Comparison of ENCODE assay signal across 23 cellular contexts in the genomic region with DNA sequence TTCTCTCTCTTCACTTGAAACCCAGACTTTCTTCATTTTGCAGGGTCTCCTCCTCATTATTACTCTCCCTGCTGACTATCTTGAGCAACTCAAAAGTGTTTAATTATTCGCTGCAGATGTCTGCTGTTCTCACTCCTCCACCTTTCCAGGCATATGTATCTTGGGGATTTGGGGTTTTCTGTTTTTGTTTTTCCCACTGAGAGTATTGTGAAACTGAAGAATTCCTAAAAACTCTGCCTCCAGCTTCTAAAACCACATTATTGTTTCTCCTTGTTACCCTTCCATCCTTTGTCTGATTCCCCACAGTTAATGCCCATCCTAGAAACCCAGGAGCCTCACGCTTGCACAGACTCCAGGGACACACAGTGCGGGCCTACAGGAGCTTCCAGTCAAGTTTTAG. TPM values are rescaled to one million over a fixed set of nuclear protein-coding genes. Genes with fewer than 3 reads are reported as not detected.
"Had no signal": no experiment of that assay in that cellular context is flagged by ENCODE, and none has a peak within 500 bp of the region (broad histone marks: within the 10 kb centered on the region; RNA-seq: fewer than 3 reads in every experiment).

No MANE protein-coding gene starts in this region.

- H3K27ac Mint-ChIP-seq: activated CD4-positive, alpha-beta memory T cell treated with anti-CD3 and anti-CD28 coated beads for 36 hours; activated CD4-positive, alpha-beta T cell treated with anti-CD3 and anti-CD28 coated beads, Interleukin-2, amount 10 ng/mL, durations not matched to agents 7 days and 5 days; IgD-negative memory B cell; T-helper 17 cell had no signal

- H3K9me3 Mint-ChIP-seq: activated CD4-positive, alpha-beta memory T cell treated with anti-CD3 and anti-CD28 coated beads for 36 hours; activated CD4-positive, alpha-beta T cell treated with anti-CD3 and anti-CD28 coated beads, Interleukin-2, amount 10 ng/mL, durations not matched to agents 7 days and 5 days; activated T-cell treated with anti-CD3 and anti-CD28 coated beads, Interleukin-2, amount 50 U/mL, for 4 hours had no signal

- H3K4me3 Mint-ChIP-seq: activated CD4-positive, alpha-beta memory T cell treated with anti-CD3 and anti-CD28 coated beads for 36 hours; activated CD4-positive, alpha-beta T cell treated with anti-CD3 and anti-CD28 coated beads, Interleukin-2, amount 10 ng/mL, durations not matched to agents 7 days and 5 days; activated T-cell treated with anti-CD3 and anti-CD28 coated beads, Interleukin-2, amount 50 U/mL, for 4 hours; IgD-negative memory B cell; T-helper 17 cell had no signal

- H3K27ac ChIP-seq: brain microvascular endothelial cell had no signal

- H3K36me3 ChIP-seq: brain microvascular endothelial cell had no signal

- H3K4me1 Mint-ChIP-seq: activated CD4-positive, alpha-beta T cell treated with anti-CD3 and anti-CD28 coated beads, Interleukin-2, amount 10 ng/mL, durations not matched to agents 7 days and 5 days; IgD-negative memory B cell; T-helper 17 cell had no signal

- ATAC-seq: activated T-cell treated with anti-CD3 and anti-CD28 coated beads, Interleukin-2, amount 50 U/mL, for 4 hours; T-helper 17 cell had no signal

- H3K36me3 Mint-ChIP-seq: activated CD4-positive, alpha-beta memory T cell treated with anti-CD3 and anti-CD28 coated beads for 36 hours; IgD-negative memory B cell had no signal

- DNase-seq: activated CD4-positive, alpha-beta memory T cell treated with anti-CD3 and anti-CD28 coated beads for 36 hours; activated CD4-positive, alpha-beta T cell treated with anti-CD3 and anti-CD28 coated beads, Interleukin-2, amount 10 ng/mL, durations not matched to agents 7 days and 5 days; activated CD4-positive, CD25-positive, alpha-beta regulatory T cell; activated CD8-positive, alpha-beta memory T cell treated with anti-CD3 and anti-CD28 coated beads for 24 hours; activated gamma-delta T cell treated with Interleukin-2 at 50 U/mL for 16 hours; activated naive CD4-positive, alpha-beta T cell treated with anti-CD3 and anti-CD28 coated beads, Interleukin-2, amount 50 U/mL, for 16 hours; activated T-cell treated with anti-CD3 and anti-CD28 coated beads, Interleukin-2, amount 50 U/mL, for 4 hours; amygdala; brain microvascular endothelial cell; cerebellar nuclear complex; KG1; NCI-H1092; NCI-H1417; NCI-H2029; NCI-H2107; NCI-H510A treated with DMSO at 0.1 percent for 48 hours; NCI-H69; NK-92 treated with Interleukin-12 subunit alpha and Interleukin-12 subunit beta, amount 100 ng/mL, for 24 hours; SIG-M5; T-helper 17 cell; T1000 had no signal

- H3K27me3 ChIP-seq: brain microvascular endothelial cell had no signal

- H3K27me3 Mint-ChIP-seq: activated CD4-positive, alpha-beta T cell treated with anti-CD3 and anti-CD28 coated beads, Interleukin-2, amount 10 ng/mL, durations not matched to agents 7 days and 5 days had no signal

RNA-seq across cellular contexts. Expression of a gene that starts 51.3 kb away (rescaled TPM):
- total RNA-seq: activated CD4-positive, alpha-beta memory T cell treated with anti-CD3 and anti-CD28 coated beads for 36 hours; activated CD4-positive, alpha-beta T cell treated with anti-CD3 and anti-CD28 coated beads, Interleukin-2, amount 10 ng/mL, durations not matched to agents 7 days and 5 days; activated T-cell treated with anti-CD3 and anti-CD28 coated beads, Interleukin-2, amount 50 U/mL, for 4 hours; LHCN-M2; T-helper 17 cell had no signal
- polyA plus RNA-seq: IgD-negative memory B cell had no signal
